20 cellular contexts compared by ENCODE assay signal in the genomic region with DNA sequence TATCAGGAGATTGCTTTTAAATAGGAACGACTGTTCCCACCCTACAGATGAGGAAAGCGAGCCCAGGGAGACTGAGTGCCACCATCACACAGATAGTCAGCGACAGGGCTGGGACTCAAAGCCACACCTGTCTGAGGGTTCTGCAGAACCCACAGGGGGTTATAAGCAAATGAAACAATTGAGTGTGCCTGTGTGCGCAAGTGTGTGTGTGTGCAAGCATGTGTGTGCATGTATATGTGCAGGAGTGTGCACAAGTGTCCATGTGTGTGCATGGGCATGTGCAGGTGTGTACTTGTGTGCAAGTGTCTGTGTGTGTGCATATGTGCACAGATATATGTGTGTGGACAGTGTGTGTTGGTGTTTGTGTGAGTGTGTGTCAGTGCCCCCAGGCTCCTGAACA.
A peak's percentile ranks its signal among the peaks of the same experiment; 100 is the strongest.
DNase-seq lines count a peak whose midpoint lies in the region; ATAC-seq and TF ChIP-seq lines count a peak whose summit lies in the region.
"Had no signal": no experiment of that assay in that cellular context is flagged by ENCODE, and none has a peak within 500 bp of the region (broad histone marks: within the 10 kb centered on the region; RNA-seq: fewer than 3 reads in every experiment).

No MANE protein-coding gene starts in this region.

- H3K27me3 Mint-ChIP-seq in endodermal cell (ENCODE audit: insufficient read depth) = peaks cover 14% of the 10 kb centered on the region

- H3K27ac Mint-ChIP-seq in endodermal cell = no peak overlapping the region
- H3K27ac Mint-ChIP-seq: CD4-positive, CD25-positive, alpha-beta regulatory T cell had no signal

- H3K4me1 ChIP-seq in right cardiac atrium (ENCODE audit: control insufficient read depth, insufficient read depth, low read length) = no peaks in the 10 kb centered on the region
- peaks cover 6% of the 10 kb centered on the region for H3K4me1 ChIP-seq in endodermal cell (ENCODE audit: control insufficient read depth, insufficient read depth, low read length)
- no peaks in the 10 kb centered on the region for H3K4me1 ChIP-seq in spleen

- no peaks in the 10 kb centered on the region for H3K9me3 Mint-ChIP-seq in endodermal cell

- H3K36me3 ChIP-seq in endodermal cell (ENCODE audit: control insufficient read depth, insufficient read depth, low read length) = no peaks in the 10 kb centered on the region
- no peaks in the 10 kb centered on the region for H3K36me3 ChIP-seq in spleen
- H3K36me3 ChIP-seq: BLaER1 had no signal

- H3K4me1 Mint-ChIP-seq in endodermal cell = peaks cover 6% of the 10 kb centered on the region
- H3K4me1 Mint-ChIP-seq: CD4-positive, CD25-positive, alpha-beta regulatory T cell had no signal

- TF ChIP-seq CTCF in endodermal cell (conservative IDR thresholded peaks at IDR 0.05) (no peak), spleen (IDR thresholded peaks at IDR 0.05 in 8 of 11, conservative IDR thresholded peaks at IDR 0.05 in 3 of 11) (no peak)

- no peak for TF ChIP-seq POLR2A in spleen (IDR thresholded peaks at IDR 0.05)

- no peak overlapping the region for H3K4me3 Mint-ChIP-seq in endodermal cell
- H3K4me3 Mint-ChIP-seq: CD4-positive, CD25-positive, alpha-beta regulatory T cell had no signal

- H3K27me3 ChIP-seq in right cardiac atrium (ENCODE audit: control insufficient read depth, insufficient read depth) (no peaks in the 10 kb centered on the region), endodermal cell (ENCODE audit: control insufficient read depth, insufficient read depth, low read length, poor library complexity, severe bottlenecking) (no peaks in the 10 kb centered on the region), spleen (replicated peaks in 1 of 7) (peaks cover 0 to 80% (median 0%) of the 10 kb centered on the region in 7 donors)
- H3K27me3 ChIP-seq: BLaER1 had no signal

- ATAC-seq in right cardiac atrium = no peak
- ATAC-seq: HCT116, K562 had no signal

- H3K9ac ChIP-seq in endodermal cell (ENCODE audit: extremely low read depth, low read length, poor library complexity, severe bottlenecking) = no peak overlapping the region
- H3K9ac ChIP-seq: BLaER1 had no signal

- intact Hi-C loops in cardiac septum (cut with DNase I) = no loop called here
- intact Hi-C loops in right cardiac atrium (cut with DNase I) = no loop called here
- intact Hi-C loops in spleen (cut with DNase I; ENCODE audit: low total_unique reads) = no loop called here

- H3K36me3 Mint-ChIP-seq in endodermal cell (ENCODE audit: low read depth) = no peaks in the 10 kb centered on the region
- H3K36me3 Mint-ChIP-seq: CD4-positive, CD25-positive, alpha-beta regulatory T cell had no signal

- no peaks in the 10 kb centered on the region for H3K9me3 ChIP-seq in right cardiac atrium (ENCODE audit: control insufficient read depth, low read length)
- no peaks in the 10 kb centered on the region for H3K9me3 ChIP-seq in endodermal cell (ENCODE audit: control insufficient read depth, low read length)
- H3K9me3 ChIP-seq in spleen = no peaks in the 10 kb centered on the region
- H3K9me3 ChIP-seq: BLaER1 had no signal

- no peak overlapping the region for H3K27ac ChIP-seq in right cardiac atrium (ENCODE audit: low read length)
- no peak overlapping the region for H3K27ac ChIP-seq in endodermal cell (ENCODE audit: low read depth, low read length)
- no peak overlapping the region for H3K27ac ChIP-seq in spleen
- no peak overlapping the region for H3K27ac ChIP-seq in caudate nucleus (ENCODE audit: low read depth, low read length)
- H3K27ac ChIP-seq: BLaER1 had no signal

- DNase-seq in cardiac septum (ENCODE audit: low spot score) = peak; percentile 36
- no peak for DNase-seq in right cardiac atrium
- peak; percentile 17 for DNase-seq in endodermal cell
- peak; percentile 40 for DNase-seq in spleen
- no peak for DNase-seq in NOMO-1 treated with dmso at 0.1 percent for 144 hours (lab: John Stamatoyannopoulos, UW; ENCODE audit: unreplicated experiment)
- DNase-seq in caudate nucleus (lab: John Stamatoyannopoulos, UW) = no peak
- no peak for DNase-seq in NCI-H2227 treated with DMSO at 0.1 percent for 48 hours (lab: John Stamatoyannopoulos, UW)
- DNase-seq: CD4-positive, CD25-positive, alpha-beta regulatory T cell; DMS153; DND-41; Kasumi-1; NCI-H1105; NCI-H146; NCI-H2029; NCI-H526 treated with DMSO at 0.1 percent for 48 hours; Right ventricle myocardium superior; RPMI8226 had no signal

- WGBS in right cardiac atrium = 84% methylated on average over 4 of the region's 4 CpGs
- WGBS in endodermal cell (ENCODE audit: insufficient coverage in 1 of 2, insufficient read length in 1 of 2), 2 experiments = 96 to 100% methylated on average over 4 of the region's 4 CpGs
- WGBS in spleen, 5 donors = 87 to 91% (median 91%) methylated on average over 4 of the region's 4 CpGs

- no peak overlapping the region for H3K4me3 ChIP-seq in right cardiac atrium (ENCODE audit: low read length)
- H3K4me3 ChIP-seq in endodermal cell (ENCODE audit: low read length) = no peak overlapping the region
- no peak overlapping the region for H3K4me3 ChIP-seq in spleen
- H3K4me3 ChIP-seq: BLaER1, K562 had no signal

Comparison
In these comparisons a context has a peak if more than half of its experiments do, and no peak if none do; other contexts are left out.
1. DNase-seq: peak in cardiac septum (single experiment), endodermal cell (single experiment) and spleen (single experiment); none in right cardiac atrium (0 of 3), NOMO-1 treated with dmso at 0.1 percent for 144 hours (single experiment), caudate nucleus (0 of 61) and NCI-H2227 treated with DMSO at 0.1 percent for 48 hours (single experiment).